Comparison of ENCODE assay signal across 9 cellular contexts in the genomic region with DNA sequence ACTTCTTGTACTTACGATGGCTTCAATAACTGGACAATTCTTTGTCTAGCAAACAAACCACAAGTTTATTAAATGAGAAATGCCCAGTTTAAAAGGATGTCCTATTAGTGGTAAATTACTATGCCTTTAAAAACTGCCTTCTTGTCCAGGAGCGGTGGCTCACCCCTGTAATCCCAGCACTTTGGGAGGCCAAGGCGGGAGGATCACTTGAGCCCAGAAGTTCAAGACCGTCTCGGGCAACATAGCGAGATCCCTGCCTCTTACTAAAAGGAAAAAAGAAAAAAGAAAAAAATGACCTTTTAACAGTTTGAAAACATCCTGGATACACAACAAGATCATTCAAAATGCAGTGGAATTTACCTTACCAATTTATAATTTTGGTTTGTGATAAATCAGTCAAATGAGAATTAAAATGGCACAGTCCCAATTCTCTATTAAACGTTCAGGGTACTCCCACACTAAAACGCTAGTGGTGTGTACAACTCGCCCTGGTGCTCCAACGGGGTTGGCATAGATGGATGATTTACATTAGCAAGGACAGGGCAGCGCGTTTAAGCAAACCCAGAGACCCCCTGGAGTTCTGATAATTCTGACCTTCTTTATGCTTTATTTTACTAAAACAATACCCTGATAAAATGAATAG. TPM values are rescaled to one million over a fixed set of nuclear protein-coding genes. Genes with fewer than 3 reads are reported as not detected.
DNase-seq lines count a peak whose midpoint lies in the region; ATAC-seq, FAIRE-seq and TF ChIP-seq lines count a peak whose summit lies in the region.
"Had no signal": no experiment of that assay in that cellular context is flagged by ENCODE, and none has a peak within 500 bp of the region (broad histone marks: within the 10 kb centered on the region; RNA-seq: fewer than 3 reads in every experiment).

No MANE protein-coding gene starts in this region.

- no peaks in the 10 kb centered on the region for H3K36me3 ChIP-seq in prostate gland

- DNase-seq in DMS53 (lab: John Stamatoyannopoulos, UW) (peak; percentile 53), DMS53 treated with DMSO at 0.1 percent for 48 hours (lab: John Stamatoyannopoulos, UW; ENCODE audit: unreplicated experiment) (no peak), RKO (ENCODE audit: low spot score) (peak; percentile 46), epithelial cell of proximal tubule (ENCODE audit: low read depth) (no peak), prostate gland (ENCODE audit: low spot score) (no peak), KBM-7 (no peak), GM12892 (ENCODE audit: insufficient read length) (no peak)

- peaks cover 12% of the 10 kb centered on the region for H3K4me1 ChIP-seq in prostate gland (replicated peaks)

- in situ Hi-C loops in KBM-7 (cut with MboI; ENCODE audit: low pct_unique_long_range_greater_than_20kb, low sequenced_read_pairs), result no loop called here

- H3K27me3 ChIP-seq in prostate gland (replicated peaks; ENCODE audit: insufficient read depth), result no peaks in the 10 kb centered on the region

- peak overlapping the region; percentile 87 for H3K4me3 ChIP-seq in epithelial cell of proximal tubule (ENCODE audit: low read depth, low read length)
- H3K4me3 ChIP-seq in prostate gland, result peak overlapping the region; percentile 96

- no peaks in the 10 kb centered on the region for H3K9me3 ChIP-seq in prostate gland

- no peak for FAIRE-seq in GM12892 (lab: Jason Lieb, UNC)
- FAIRE-seq: A204.1 had no signal

- TF ChIP-seq CTCF in epithelial cell of proximal tubule (conservative IDR thresholded peaks at IDR 0.05; ENCODE audit: low read depth, low read length) (no peak), prostate gland (IDR thresholded peaks at IDR 0.05) (no peak)

- ATAC-seq in GM18517 (IDR thresholded peaks at IDR 0.05; ENCODE audit: unreplicated experiment), result no peak

- no peak for TF ChIP-seq POLR2A in prostate gland (IDR thresholded peaks at IDR 0.05)
- TF ChIP-seq POLR2A in GM12892 (IDR thresholded peaks at IDR 0.05; ENCODE audit: low read depth, low read length), result no peak

- 19% methylated on average over 12 of the region's 12 CpGs for WGBS in prostate gland

- H3K27ac ChIP-seq in prostate gland, result peak overlapping the region; percentile 99 to 100

- intact Hi-C loops in prostate gland (cut with DNase I), result no loop called here

RNA-seq across cellular contexts. Expression of gene ZBTB2, which starts 2.2 kb away (rescaled TPM):
- total RNA-seq in epithelial cell of proximal tubule (8.9 and 18.6 TPM in 2 replicates), prostate gland (10 to 100 TPM in 1 of 2 donors, 1 to 10 TPM in 1; 8.1 to 13.6 TPM)
- 9.3 TPM for polyA plus RNA-seq in GM12892 (2012; ENCODE audit: missing spikeins)

Comparison
In these comparisons a context has a peak if more than half of its experiments do, and no peak if none do; other contexts are left out.
1. DNase-seq: peak in DMS53 (single experiment) and RKO (single experiment); none in DMS53 treated with DMSO at 0.1 percent for 48 hours (single experiment), epithelial cell of proximal tubule (single experiment), prostate gland (single experiment), KBM-7 (single experiment) and GM12892 (single experiment).